ENCODE assay signal across 8 cellular contexts in genomic region chr1:161612322-161613141, GRCh38. TPM values are rescaled to one million over a fixed set of nuclear protein-coding genes. Genes with fewer than 3 reads are reported as not detected.
DNase-seq lines count a peak whose midpoint lies in the region; ATAC-seq and TF ChIP-seq lines count a peak whose summit lies in the region.
"Not testable (repeated sequence)": the region's sequence is repeated elsewhere in the genome, so short reads cannot be mapped to it uniquely, and the experiment has no call there.

No MANE protein-coding gene starts in this region.

- ATAC-seq in GM18870 (IDR thresholded peaks at IDR 0.05; ENCODE audit: unreplicated experiment) (peak; percentile 76), HG03135 (IDR thresholded peaks at IDR 0.05; ENCODE audit: unreplicated experiment) (peak; percentile 81)

- not testable (repeated sequence) for H3K9me3 ChIP-seq in skeletal muscle satellite cell (replicated peaks; ENCODE audit: low read length)

- H3K9ac ChIP-seq in skeletal muscle satellite cell (ENCODE audit: low read depth, low read length): peak overlapping the region; percentile 63

- CTCF ChIA-PET in AG04449 (lab: Yijun Ruan, JAX): interaction anchor here (1.0 kb wide), 2 partner anchors 113 to 128 kb away, joined by 3 read pairs; no protein-coding TSS in a partner anchor

- H3K36me3 ChIP-seq in skeletal muscle satellite cell (ENCODE audit: insufficient read depth, low read length): not testable (repeated sequence)

- H3K4me3 ChIP-seq in AG04449 (ENCODE audit: low read depth, low read length): peak overlapping the region; percentile 63
- H3K4me3 ChIP-seq in skeletal muscle satellite cell (ENCODE audit: low read length): peak overlapping the region; percentile 75

- peak overlapping the region; percentile 62 for H3K27ac ChIP-seq in caudate nucleus (ENCODE audit: low read depth, low read length)

- TF ChIP-seq CTCF in AG04449 (IDR thresholded peaks at IDR 0.05; ENCODE audit: insufficient read depth, low read length, missing control alignments): not testable (repeated sequence)

- H3K27me3 ChIP-seq in skeletal muscle satellite cell (ENCODE audit: control insufficient read depth, insufficient read depth, low read length): not testable (repeated sequence)

- not testable (repeated sequence) for H3K4me1 ChIP-seq in skeletal muscle satellite cell (ENCODE audit: control insufficient read depth, insufficient read depth, low read length)

- H3K4me2 ChIP-seq in skeletal muscle satellite cell (ENCODE audit: low read length): peak overlapping the region; percentile 82

- peak; percentile 84 for DNase-seq in AG04449 (ENCODE audit: low read depth, low spot score)
- peak; percentile 98 for DNase-seq in NCI-H2227 (lab: John Stamatoyannopoulos, UW; ENCODE audit: unreplicated experiment)
- peak; percentile 56 to 78 (median 64) for DNase-seq in activated CD4-positive, CD25-positive, alpha-beta regulatory T cell (lab: John Stamatoyannopoulos, UW)
- peak; percentile 30 to 99 (median 88) for DNase-seq in caudate nucleus (lab: John Stamatoyannopoulos, UW)
- peak; percentile 88 for DNase-seq in iPS-NIHi11 (ENCODE audit: low spot score)

- POLR2A ChIA-PET in AG04449 (lab: Yijun Ruan, JAX): not testable (repeated sequence)

RNA-seq across cellular contexts. Expression of gene FCGR3B, which starts 18.4 kb away (rescaled TPM):
- total RNA-seq in skeletal muscle satellite cell (2012; rRNA removed): not detected in 2 replicates

RNA-seq across cellular contexts. Expression of gene FCGR2B, which starts 50.4 kb away (rescaled TPM):
- total RNA-seq in skeletal muscle satellite cell (2012; rRNA removed): not detected in 2 replicates

Comparison
In these comparisons a context has a peak if more than half of its experiments do, and no peak if none do; other contexts are left out.
1. Peak in every context shown above with its lines: DNase-seq, ATAC-seq, H3K4me3 ChIP-seq and H3K27ac ChIP-seq.